In genomic region chr13:94549241-94550029, GRCh38 we compare ENCODE assay signal across 8 cellular contexts. TPM values are rescaled to one million over a fixed set of nuclear protein-coding genes. Genes with fewer than 3 reads are reported as not detected.
DNase-seq lines count a peak whose midpoint lies in the region; ATAC-seq, FAIRE-seq and TF ChIP-seq lines count a peak whose summit lies in the region.

No MANE protein-coding gene starts in this region.

- no peaks in the 10 kb centered on the region for H3K4me1 ChIP-seq in prostate gland (replicated peaks)
- H3K4me1 ChIP-seq in urinary bladder (ENCODE audit: insufficient read depth): no peaks in the 10 kb centered on the region

- H3K4me3 ChIP-seq in prostate gland: peak overlapping the region; percentile 52 to 53
- H3K4me3 ChIP-seq in urinary bladder (ENCODE audit: low read depth, low read length): peak overlapping the region; percentile 61

- peaks cover 6% of the 10 kb centered on the region for H3K36me3 Mint-ChIP-seq in T-helper 1 cell treated with Interleukin-12 subunit alpha and Interleukin-12 subunit beta and Interleukin-4 antibody, amounts not matched to agents 30 μg/mL and 1 μg/mL, for 36 hours (ENCODE audit: low read depth)

- H3K9me3 Mint-ChIP-seq in T-helper 1 cell treated with Interleukin-12 subunit alpha and Interleukin-12 subunit beta and Interleukin-4 antibody, amounts not matched to agents 30 μg/mL and 1 μg/mL, for 36 hours: peaks cover 4% of the 10 kb centered on the region

- peak overlapping the region; percentile 98 for H3K27ac Mint-ChIP-seq in T-helper 1 cell treated with Interleukin-12 subunit alpha and Interleukin-12 subunit beta and Interleukin-4 antibody, amounts not matched to agents 30 μg/mL and 1 μg/mL, for 36 hours

- H3K9me3 ChIP-seq in prostate gland: no peaks in the 10 kb centered on the region

- intact Hi-C loops in left ventricle myocardium superior (cut with micrococcal nuclease) (no loop called here), prostate gland (cut with DNase I) (loop anchor here (2.0 kb wide), 1 partner anchor 51 kb away; the partner anchor contains the start of gene GPR180)

- no peaks in the 10 kb centered on the region for H3K36me3 ChIP-seq in prostate gland
- no peaks in the 10 kb centered on the region for H3K36me3 ChIP-seq in urinary bladder (ENCODE audit: insufficient read depth)

- under 1% methylated on average over 64 of the region's 64 CpGs for WGBS in prostate gland
- 1% methylated on average over 64 of the region's 64 CpGs for WGBS in urinary bladder

- H3K27me3 ChIP-seq in prostate gland (replicated peaks; ENCODE audit: insufficient read depth): no peaks in the 10 kb centered on the region

- TF ChIP-seq POLR2A in GM12892 (IDR thresholded peaks at IDR 0.05; ENCODE audit: low read depth, low read length): peak; percentile 80
- TF ChIP-seq POLR2A in prostate gland (IDR thresholded peaks at IDR 0.05): no peak

- H3K4me3 Mint-ChIP-seq in T-helper 1 cell treated with Interleukin-12 subunit alpha and Interleukin-12 subunit beta and Interleukin-4 antibody, amounts not matched to agents 30 μg/mL and 1 μg/mL, for 36 hours: peak overlapping the region; percentile 90

- H3K27ac ChIP-seq in prostate gland (peak overlapping the region; percentile 88 to 89), urinary bladder (ENCODE audit: low read depth) (peak overlapping the region; percentile 95)

- ATAC-seq in HG02852 (IDR thresholded peaks at IDR 0.05; ENCODE audit: unreplicated experiment): peak; percentile 89
- peak; percentile 97 for ATAC-seq in left ventricle myocardium superior

- FAIRE-seq in GM12892 (lab: Jason Lieb, UNC): peak; percentile 94

- peaks cover 24% of the 10 kb centered on the region for H3K27me3 Mint-ChIP-seq in T-helper 1 cell treated with Interleukin-12 subunit alpha and Interleukin-12 subunit beta and Interleukin-4 antibody, amounts not matched to agents 30 μg/mL and 1 μg/mL, for 36 hours (ENCODE audit: low read depth)

- H3K4me1 Mint-ChIP-seq in T-helper 1 cell treated with Interleukin-12 subunit alpha and Interleukin-12 subunit beta and Interleukin-4 antibody, amounts not matched to agents 30 μg/mL and 1 μg/mL, for 36 hours (ENCODE audit: low read depth): peaks cover 26% of the 10 kb centered on the region

- DNase-seq in GM12892 (ENCODE audit: insufficient read length) (peak; percentile 85), NCI-H146 treated with DMSO at 0.1 percent for 48 hours (lab: John Stamatoyannopoulos, UW; ENCODE audit: unreplicated experiment) (peak; percentile 90), amygdala (lab: John Stamatoyannopoulos, UW) (peak; percentile 21 to 98 (median 87)), left ventricle myocardium superior (peak; percentile 96), prostate gland (ENCODE audit: low spot score) (peak; percentile 94)

- peak in 1 of 4 experiments; percentile 16 for TF ChIP-seq CTCF in prostate gland (IDR thresholded peaks at IDR 0.05)

RNA-seq across cellular contexts. Expression of gene TGDS, which starts 46.5 kb away (rescaled TPM):
- 17.8 TPM for polyA plus RNA-seq in GM12892 (2012; ENCODE audit: missing spikeins)
- total RNA-seq in left ventricle myocardium superior (4.6 TPM), prostate gland (10 to 100 TPM in 1 of 2 donors, 1 to 10 TPM in 1; 9.0 to 11.3 TPM), urinary bladder (28.7 TPM)
- polyA plus RNA-seq in urinary bladder: 9.2 TPM

RNA-seq across cellular contexts. Expression of gene GPR180, which starts 52.2 kb away (rescaled TPM):
- 5.5 TPM for polyA plus RNA-seq in GM12892 (2012; ENCODE audit: missing spikeins)
- total RNA-seq in left ventricle myocardium superior: 5.8 TPM
- 1 to 10 TPM; 2.7 to 5.4 TPM for total RNA-seq in prostate gland
- 21.5 TPM for total RNA-seq in urinary bladder
- 2.4 TPM for polyA plus RNA-seq in urinary bladder

Comparison
In these comparisons a context has a peak if more than half of its experiments do, and no peak if none do; other contexts are left out.
1. Peak in every context shown above with its lines: DNase-seq, ATAC-seq, H3K4me3 ChIP-seq and H3K27ac ChIP-seq.